15 cellular contexts compared by ENCODE assay signal in the genomic region with DNA sequence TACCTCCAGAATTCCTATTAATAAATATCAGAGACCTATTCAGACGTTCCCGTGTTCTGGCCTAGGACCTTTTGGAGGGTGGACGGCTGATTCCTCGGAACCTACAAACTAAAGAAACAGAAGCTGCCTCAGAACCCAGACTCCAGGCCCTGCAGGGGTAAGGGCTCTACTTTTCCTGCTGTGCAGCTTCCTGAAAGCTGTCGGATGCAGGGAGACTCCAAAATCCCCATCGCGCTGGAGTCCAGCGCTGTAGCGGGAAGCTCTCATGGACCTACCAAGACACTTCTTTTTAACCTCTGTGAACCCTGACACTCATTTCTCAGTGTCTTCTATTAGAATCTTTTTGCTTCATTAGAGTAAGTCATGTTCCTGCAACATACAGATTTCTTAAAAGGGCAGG.
A peak's percentile ranks its signal among the peaks of the same experiment; 100 is the strongest.
DNase-seq lines count a peak whose midpoint lies in the region; ATAC-seq and TF ChIP-seq lines count a peak whose summit lies in the region.
"Had no signal": no experiment of that assay in that cellular context is flagged by ENCODE, and none has a peak within 500 bp of the region (broad histone marks: within the 10 kb centered on the region; RNA-seq: fewer than 3 reads in every experiment).

No MANE protein-coding gene starts in this region.

- H3K36me3 ChIP-seq in right atrium auricular region (no peaks in the 10 kb centered on the region), sigmoid colon (no peaks in the 10 kb centered on the region)

- DNase-seq in right atrium auricular region (ENCODE audit: low spot score) = peak; percentile 34
- DNase-seq in Right ventricle myocardium superior = no peak
- DNase-seq in left kidney (ENCODE audit: low read depth, low spot score) = peak; percentile 36
- DNase-seq in sigmoid colon = peak; percentile 33
- no peak for DNase-seq in naive thymus-derived CD8-positive, alpha-beta T cell
- no peak for DNase-seq in amniotic stem cell (lab: John Stamatoyannopoulos, UW)
- DNase-seq: C1 segment of cervical spinal cord; Calu3; CD4-positive, alpha-beta memory T cell; COR-L47; DMS153; DND-41; GM23248; H7; HCEC 1CT had no signal

- no peak overlapping the region for H3K4me3 Mint-ChIP-seq in naive thymus-derived CD8-positive, alpha-beta T cell
- H3K4me3 Mint-ChIP-seq: CD4-positive, alpha-beta memory T cell had no signal

- no peak overlapping the region for H3K27ac ChIP-seq in right atrium auricular region
- no peak overlapping the region for H3K27ac ChIP-seq in sigmoid colon
- H3K27ac ChIP-seq: GM23248 had no signal

- no peaks in the 10 kb centered on the region for H3K4me1 ChIP-seq in right atrium auricular region
- no peaks in the 10 kb centered on the region for H3K4me1 ChIP-seq in sigmoid colon

- H3K9me3 ChIP-seq in right atrium auricular region (no peaks in the 10 kb centered on the region), sigmoid colon (no peaks in the 10 kb centered on the region)

- H3K27me3 ChIP-seq in right atrium auricular region (no peaks in the 10 kb centered on the region), sigmoid colon (no peaks in the 10 kb centered on the region)

- TF ChIP-seq POLR2A in sigmoid colon (IDR thresholded peaks at IDR 0.05) = no peak

- H3K9me3 Mint-ChIP-seq in naive thymus-derived CD8-positive, alpha-beta T cell = no peaks in the 10 kb centered on the region
- H3K9me3 Mint-ChIP-seq: CD4-positive, alpha-beta memory T cell had no signal

- H3K27me3 Mint-ChIP-seq in naive thymus-derived CD8-positive, alpha-beta T cell = peaks cover 4 to 16% (median 12%) of the 10 kb centered on the region in 5 donors
- H3K27me3 Mint-ChIP-seq: CD4-positive, alpha-beta memory T cell had no signal

- H3K36me3 Mint-ChIP-seq in naive thymus-derived CD8-positive, alpha-beta T cell = no peaks in the 10 kb centered on the region
- H3K36me3 Mint-ChIP-seq: CD4-positive, alpha-beta memory T cell had no signal

- POLR2A ChIA-PET in naive thymus-derived CD8-positive, alpha-beta T cell (lab: Charles Lee) = no interaction called here

- TF ChIP-seq CTCF in right atrium auricular region (IDR thresholded peaks at IDR 0.05) (no peak), sigmoid colon (IDR thresholded peaks at IDR 0.05) (no peak)

- H3K27ac Mint-ChIP-seq in naive thymus-derived CD8-positive, alpha-beta T cell = no peak overlapping the region
- H3K27ac Mint-ChIP-seq: CD4-positive, alpha-beta memory T cell had no signal

- WGBS in sigmoid colon, 2 donors = 95 to 96% methylated on average over 9 of the region's 9 CpGs

- peaks cover 5 to 13% (median 11%) of the 10 kb centered on the region in 4 donors for H3K4me1 Mint-ChIP-seq in naive thymus-derived CD8-positive, alpha-beta T cell

- ATAC-seq in Right ventricle myocardium superior (ENCODE audit: poor library complexity) = no peak
- no peak for ATAC-seq in naive thymus-derived CD8-positive, alpha-beta T cell

- H3K4me3 ChIP-seq in right atrium auricular region (no peak overlapping the region), sigmoid colon (no peak overlapping the region)
- H3K4me3 ChIP-seq: GM23248 had no signal

- intact Hi-C loops in Right ventricle myocardium superior (cut with DNase I) = no loop called here
- intact Hi-C loops in sigmoid colon (cut with DNase I) = no loop called here

- no peak for TF ChIP-seq EP300 in sigmoid colon (IDR thresholded peaks at IDR 0.05)

Comparison
In these comparisons a context has a peak if more than half of its experiments do, and no peak if none do; other contexts are left out.
1. DNase-seq: peak in right atrium auricular region (single experiment), left kidney (single experiment) and sigmoid colon (single experiment); none in Right ventricle myocardium superior (single experiment), naive thymus-derived CD8-positive, alpha-beta T cell (0 of 10) and amniotic stem cell (single experiment).